In the genomic region with DNA sequence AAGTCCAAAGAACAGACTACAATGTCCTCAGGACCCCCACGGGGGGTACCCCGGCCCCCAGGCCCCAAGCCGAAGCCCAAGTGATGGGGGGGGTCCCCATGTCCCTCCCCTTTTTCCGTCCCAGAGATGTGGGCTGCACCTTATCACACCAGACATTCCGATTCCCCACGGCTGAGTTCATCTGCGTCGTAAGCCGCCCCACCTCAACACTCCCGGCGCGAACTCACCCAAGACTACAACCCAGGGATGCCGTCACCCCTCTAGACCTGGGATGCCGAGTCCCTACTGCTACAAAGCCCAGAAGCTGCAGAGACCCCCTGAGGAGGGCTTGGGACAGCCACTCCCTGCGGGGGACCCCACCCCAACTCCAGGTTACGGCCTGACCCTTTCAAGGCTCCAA, we compare ENCODE assay signal across 22 cellular contexts. TPM values are rescaled to one million over a fixed set of nuclear protein-coding genes. Genes with fewer than 3 reads are reported as not detected.
DNase-seq lines count a peak whose midpoint lies in the region; ATAC-seq, FAIRE-seq and TF ChIP-seq lines count a peak whose summit lies in the region.
"Had no signal": no experiment of that assay in that cellular context is flagged by ENCODE, and none has a peak within 500 bp of the region (broad histone marks: within the 10 kb centered on the region; RNA-seq: fewer than 3 reads in every experiment).

No MANE protein-coding gene starts in this region.

- no peak for FAIRE-seq in astrocyte (lab: Jason Lieb, UNC)
- FAIRE-seq: HTR-8/SVneo, keratinocyte had no signal

- TF ChIP-seq POLR2A in right lobe of liver (IDR thresholded peaks at IDR 0.05): no peak
- TF ChIP-seq POLR2A in sigmoid colon (IDR thresholded peaks at IDR 0.05): no peak
- TF ChIP-seq POLR2A in GM18505 (IDR thresholded peaks at IDR 0.05; ENCODE audit: borderline replicate concordance, extremely low read depth, insufficient read depth, insufficient read length): no peak

- WGBS in right lobe of liver (ENCODE audit: insufficient coverage, low coverage, low lambda C conversion rate, missing lambda C conversion rate): 63% methylated on average over 4 of the region's 16 CpGs
- 31 to 76% methylated on average over 16 of the region's 16 CpGs for WGBS in sigmoid colon, 2 donors

- H3K9me3 ChIP-seq in Caco-2 (no peaks in the 10 kb centered on the region), astrocyte (ENCODE audit: insufficient read depth, low read depth, low read length) (no peaks in the 10 kb centered on the region), right lobe of liver (no peaks in the 10 kb centered on the region), sigmoid colon (no peaks in the 10 kb centered on the region)
- H3K9me3 ChIP-seq: vagina had no signal

- DNase-seq in Caco-2 (peak in 1 of 2 experiments; percentile 36), astrocyte (ENCODE audit: low read depth) (no peak), right lobe of liver (peak; percentile 13 to 38 (median 36)), sigmoid colon (peak; percentile 61), NCI-H2107 (lab: John Stamatoyannopoulos, UW) (no peak), NCI-H128 (lab: John Stamatoyannopoulos, UW; ENCODE audit: unreplicated experiment) (no peak)
- no peak for DNase-seq in activated T-helper 2 cell treated with anti-CD3 and anti-CD28 coated beads, Interferon-gamma antibody, Interleukin-2, Interleukin-4, amounts not matched to agents 10 μg/mL and 5 μg/mL and 100 μg/mL, durations not matched to agents 14 hours and 24 hours and 36 hours (ENCODE audit: low spot score)
- DNase-seq: activated CD4-positive, alpha-beta T cell treated with anti-CD3 and anti-CD28 coated beads, Interleukin-2, amount 50 U/mL, for 48 hours; activated T-cell treated with anti-CD3 and anti-CD28 coated beads, Interleukin-2, amount 50 U/mL, for 24 hours; CD4-positive, alpha-beta memory T cell; effector memory CD8-positive, alpha-beta T cell; NCI-H1436 treated with DMSO at 0.1 percent for 48 hours; NCI-H2227 treated with DMSO at 0.1 percent for 48 hours; stimulated activated naive CD4-positive, alpha-beta T cell treated with Interleukin-2 at 50 U/mL for 16 hours; SW 1271 had no signal

- H3K36me3 ChIP-seq in Caco-2 (ENCODE audit: control insufficient read depth, insufficient read depth, low read length): peaks cover 7% of the 10 kb centered on the region; the same call in 1 of the 2 replicates
- peaks cover 8% of the 10 kb centered on the region for H3K36me3 ChIP-seq in astrocyte (ENCODE audit: insufficient read depth, low read length)
- no peaks in the 10 kb centered on the region for H3K36me3 ChIP-seq in right lobe of liver
- H3K36me3 ChIP-seq in sigmoid colon: peaks cover 8 to 52% (median 30%) of the 10 kb centered on the region in 4 donors

- peak overlapping the region; percentile 61 for H3K4me3 Mint-ChIP-seq in Caco-2 (ENCODE audit: unreplicated experiment)
- H3K4me3 Mint-ChIP-seq in astrocyte (ENCODE audit: unreplicated experiment): peak overlapping the region; percentile 27
- no peak overlapping the region for H3K4me3 Mint-ChIP-seq in activated T-helper 2 cell treated with anti-CD3 and anti-CD28 coated beads, Interferon-gamma antibody, Interleukin-2, Interleukin-4, amounts not matched to agents 10 μg/mL and 5 μg/mL and 100 μg/mL, durations not matched to agents 14 hours and 24 hours and 36 hours (ENCODE audit: low read depth)
- H3K4me3 Mint-ChIP-seq: activated naive CD8-positive, alpha-beta T cell; activated T-cell treated with anti-CD3 and anti-CD28 coated beads, Interleukin-2, amount 50 U/mL, for 24 hours; CD4-positive, alpha-beta memory T cell; effector memory CD8-positive, alpha-beta T cell had no signal

- TF ChIP-seq CTCF in Caco-2 (IDR thresholded peaks at IDR 0.05; ENCODE audit: insufficient read depth in 1 of 2, low read depth in 1 of 2, low read length in 1 of 2, severe bottlenecking in 1 of 2, unreplicated experiment in 1 of 2) (no peak), astrocyte (IDR thresholded peaks at IDR 0.05; ENCODE audit: insufficient read depth, low read depth, low read length) (no peak), right lobe of liver (IDR thresholded peaks at IDR 0.05) (no peak), sigmoid colon (IDR thresholded peaks at IDR 0.05) (no peak)

- no peaks in the 10 kb centered on the region for H3K27me3 ChIP-seq in Caco-2 (replicated peaks; ENCODE audit: control insufficient read depth, insufficient read depth, low read length)
- H3K27me3 ChIP-seq in astrocyte (ENCODE audit: insufficient read depth, low read length): no peaks in the 10 kb centered on the region
- no peaks in the 10 kb centered on the region for H3K27me3 ChIP-seq in right lobe of liver
- no peaks in the 10 kb centered on the region for H3K27me3 ChIP-seq in sigmoid colon
- H3K27me3 ChIP-seq: cardiac muscle cell, vagina had no signal

- peak overlapping the region; percentile 100 for H3K27ac Mint-ChIP-seq in Caco-2 (ENCODE audit: unreplicated experiment)
- H3K27ac Mint-ChIP-seq in astrocyte (ENCODE audit: unreplicated experiment): no peak overlapping the region
- H3K27ac Mint-ChIP-seq in activated T-helper 2 cell treated with anti-CD3 and anti-CD28 coated beads, Interferon-gamma antibody, Interleukin-2, Interleukin-4, amounts not matched to agents 10 μg/mL and 5 μg/mL and 100 μg/mL, durations not matched to agents 14 hours and 24 hours and 36 hours: no peak overlapping the region
- H3K27ac Mint-ChIP-seq: activated naive CD8-positive, alpha-beta T cell; activated T-cell treated with anti-CD3 and anti-CD28 coated beads, Interleukin-2, amount 50 U/mL, for 24 hours; effector memory CD8-positive, alpha-beta T cell had no signal

- no peak overlapping the region for H3K9ac ChIP-seq in astrocyte (ENCODE audit: low read length)
- H3K9ac ChIP-seq: parathyroid adenoma had no signal

- H3K4me3 ChIP-seq in Caco-2 (ENCODE audit: low read depth, low read length) (no peak overlapping the region), astrocyte (ENCODE audit: insufficient read depth, low read depth, low read length) (no peak overlapping the region), right lobe of liver (no peak overlapping the region), sigmoid colon (no peak overlapping the region)
- H3K4me3 ChIP-seq: cardiac muscle cell, vagina had no signal

- peaks cover 87% of the 10 kb centered on the region for H4K20me1 ChIP-seq in astrocyte (ENCODE audit: insufficient read depth, low read length)

- H3K27ac ChIP-seq in astrocyte (ENCODE audit: low read depth, low read length) (no peak overlapping the region), right lobe of liver (peak overlapping the region in 2 of 3 donors; percentile 61 to 93), sigmoid colon (peak overlapping the region in 3 of 4 donors; percentile 11 to 63 (median 57))
- H3K27ac ChIP-seq: cardiac muscle cell, parathyroid adenoma, vagina had no signal

- H3K36me3 Mint-ChIP-seq in Caco-2 (ENCODE audit: insufficient read depth, unreplicated experiment): peaks cover 88% of the 10 kb centered on the region
- peaks cover 22% of the 10 kb centered on the region for H3K36me3 Mint-ChIP-seq in astrocyte (ENCODE audit: low read depth, unreplicated experiment)
- H3K36me3 Mint-ChIP-seq in activated T-helper 2 cell treated with anti-CD3 and anti-CD28 coated beads, Interferon-gamma antibody, Interleukin-2, Interleukin-4, amounts not matched to agents 10 μg/mL and 5 μg/mL and 100 μg/mL, durations not matched to agents 14 hours and 24 hours and 36 hours (ENCODE audit: low read depth): no peaks in the 10 kb centered on the region
- H3K36me3 Mint-ChIP-seq: activated naive CD8-positive, alpha-beta T cell; CD4-positive, alpha-beta memory T cell had no signal

- H3K4me2 ChIP-seq in astrocyte (ENCODE audit: low read length): no peak overlapping the region

- TF ChIP-seq EP300 in sigmoid colon (IDR thresholded peaks at IDR 0.05): no peak

- CTCF ChIA-PET in Caco-2 (lab: Charles Lee): no interaction called here

- no peak overlapping the region for H2AFZ ChIP-seq in astrocyte (ENCODE audit: low read depth, low read length)
- H2AFZ ChIP-seq: parathyroid adenoma had no signal

- H3K79me2 ChIP-seq in astrocyte (ENCODE audit: insufficient read depth, low read length): peaks cover 56% of the 10 kb centered on the region
- H3K79me2 ChIP-seq: parathyroid adenoma had no signal

- no peaks in the 10 kb centered on the region for H3K27me3 Mint-ChIP-seq in Caco-2 (ENCODE audit: insufficient read depth, unreplicated experiment)
- H3K27me3 Mint-ChIP-seq in astrocyte (ENCODE audit: low read depth, unreplicated experiment): no peaks in the 10 kb centered on the region
- H3K27me3 Mint-ChIP-seq in activated T-helper 2 cell treated with anti-CD3 and anti-CD28 coated beads, Interferon-gamma antibody, Interleukin-2, Interleukin-4, amounts not matched to agents 10 μg/mL and 5 μg/mL and 100 μg/mL, durations not matched to agents 14 hours and 24 hours and 36 hours (ENCODE audit: low read depth): no peaks in the 10 kb centered on the region
- H3K27me3 Mint-ChIP-seq: activated naive CD8-positive, alpha-beta T cell; activated T-cell treated with anti-CD3 and anti-CD28 coated beads, Interleukin-2, amount 50 U/mL, for 24 hours; CD4-positive, alpha-beta memory T cell had no signal

- H3K4me1 ChIP-seq in Caco-2 (peaks cover 40% of the 10 kb centered on the region), astrocyte (ENCODE audit: insufficient read depth, low read length) (no peaks in the 10 kb centered on the region), right lobe of liver (peaks cover 0 to 17% (median 7%) of the 10 kb centered on the region in 4 donors), sigmoid colon (peaks cover 0 to 26% (median 18%) of the 10 kb centered on the region in 4 donors)
- H3K4me1 ChIP-seq: parathyroid adenoma had no signal

- ATAC-seq in right lobe of liver (no peak), GM18505 (IDR thresholded peaks at IDR 0.05; ENCODE audit: unreplicated experiment) (no peak)
- ATAC-seq: effector memory CD8-positive, alpha-beta T cell had no signal

- intact Hi-C loops in Caco-2 (cut with micrococcal nuclease; ENCODE audit: unreplicated experiment) (no loop called here), right lobe of liver (cut with DNase I) (no loop called here), sigmoid colon (cut with DNase I) (no loop called here)
- intact Hi-C loops in activated T-helper 2 cell treated with anti-CD3 and anti-CD28 coated beads, Interferon-gamma antibody, Interleukin-2, Interleukin-4, amounts not matched to agents 10 μg/mL and 5 μg/mL and 100 μg/mL, durations not matched to agents 14 hours and 24 hours and 36 hours (cut with micrococcal nuclease): no loop called here

- no TSS peak for BruUV-seq in Caco-2 (replicated peaks; lab: Mats Ljungman, UMichigan)

- H3K9me3 Mint-ChIP-seq in Caco-2 (ENCODE audit: unreplicated experiment) (no peaks in the 10 kb centered on the region), astrocyte (ENCODE audit: unreplicated experiment) (no peaks in the 10 kb centered on the region)
- no peaks in the 10 kb centered on the region for H3K9me3 Mint-ChIP-seq in activated T-helper 2 cell treated with anti-CD3 and anti-CD28 coated beads, Interferon-gamma antibody, Interleukin-2, Interleukin-4, amounts not matched to agents 10 μg/mL and 5 μg/mL and 100 μg/mL, durations not matched to agents 14 hours and 24 hours and 36 hours
- H3K9me3 Mint-ChIP-seq: activated T-cell treated with anti-CD3 and anti-CD28 coated beads, Interleukin-2, amount 50 U/mL, for 24 hours; CD4-positive, alpha-beta memory T cell; effector memory CD8-positive, alpha-beta T cell had no signal

- POLR2A ChIA-PET in Caco-2 (lab: Charles Lee): interaction anchor here (1.1 kb wide), 1 partner anchor 85 kb away, joined by 3 read pairs; no protein-coding TSS in a partner anchor

- H3K4me1 Mint-ChIP-seq in Caco-2 (ENCODE audit: low read depth, unreplicated experiment) (peaks cover 27% of the 10 kb centered on the region), astrocyte (ENCODE audit: low read depth, unreplicated experiment) (peaks cover 3% of the 10 kb centered on the region)
- no peaks in the 10 kb centered on the region for H3K4me1 Mint-ChIP-seq in activated T-helper 2 cell treated with anti-CD3 and anti-CD28 coated beads, Interferon-gamma antibody, Interleukin-2, Interleukin-4, amounts not matched to agents 10 μg/mL and 5 μg/mL and 100 μg/mL, durations not matched to agents 14 hours and 24 hours and 36 hours (ENCODE audit: low read depth)
- H3K4me1 Mint-ChIP-seq: CD4-positive, alpha-beta memory T cell had no signal

RNA-seq across cellular contexts. Expression of a gene that starts 14.5 kb away (rescaled TPM):
- total RNA-seq in Caco-2 (2022) (76.8 and 78.5 TPM in 2 replicates), astrocyte (47.1 and 52.9 TPM in 2 replicates), right lobe of liver (10 to 100 TPM in 3 of 6 experiments, 1 to 10 TPM in 3; 2.3 to 20.9 (median 8.4) TPM), sigmoid colon (10 to 100 TPM; 33.9 to 38.5 (median 36.9) TPM)
- 10 to 100 TPM; 19.7 to 21.6 (median 20.0) TPM for polyA plus RNA-seq in sigmoid colon
- total RNA-seq in activated T-helper 2 cell treated with anti-CD3 and anti-CD28 coated beads, Interferon-gamma antibody, Interleukin-2, Interleukin-4, amounts not matched to agents 10 μg/mL and 5 μg/mL and 100 μg/mL, durations not matched to agents 14 hours and 24 hours and 36 hours: 10.6 and 11.9 TPM in 2 replicates
- polyA plus RNA-seq: CD4-positive, alpha-beta memory T cell had no signal

Comparison
In these comparisons a context has a peak if more than half of its experiments do, and no peak if none do; other contexts are left out.
1. DNase-seq: peak in right lobe of liver (3 of 3) and sigmoid colon (single experiment); none in astrocyte (single experiment), NCI-H2107 (single experiment), NCI-H128 (single experiment) and activated T-helper 2 cell treated with anti-CD3 and anti-CD28 coated beads, Interferon-gamma antibody, Interleukin-2, Interleukin-4, amounts not matched to agents 10 μg/mL and 5 μg/mL and 100 μg/mL, durations not matched to agents 14 hours and 24 hours and 36 hours (single experiment).